12 cellular contexts compared by ENCODE assay signal in the genomic region with DNA sequence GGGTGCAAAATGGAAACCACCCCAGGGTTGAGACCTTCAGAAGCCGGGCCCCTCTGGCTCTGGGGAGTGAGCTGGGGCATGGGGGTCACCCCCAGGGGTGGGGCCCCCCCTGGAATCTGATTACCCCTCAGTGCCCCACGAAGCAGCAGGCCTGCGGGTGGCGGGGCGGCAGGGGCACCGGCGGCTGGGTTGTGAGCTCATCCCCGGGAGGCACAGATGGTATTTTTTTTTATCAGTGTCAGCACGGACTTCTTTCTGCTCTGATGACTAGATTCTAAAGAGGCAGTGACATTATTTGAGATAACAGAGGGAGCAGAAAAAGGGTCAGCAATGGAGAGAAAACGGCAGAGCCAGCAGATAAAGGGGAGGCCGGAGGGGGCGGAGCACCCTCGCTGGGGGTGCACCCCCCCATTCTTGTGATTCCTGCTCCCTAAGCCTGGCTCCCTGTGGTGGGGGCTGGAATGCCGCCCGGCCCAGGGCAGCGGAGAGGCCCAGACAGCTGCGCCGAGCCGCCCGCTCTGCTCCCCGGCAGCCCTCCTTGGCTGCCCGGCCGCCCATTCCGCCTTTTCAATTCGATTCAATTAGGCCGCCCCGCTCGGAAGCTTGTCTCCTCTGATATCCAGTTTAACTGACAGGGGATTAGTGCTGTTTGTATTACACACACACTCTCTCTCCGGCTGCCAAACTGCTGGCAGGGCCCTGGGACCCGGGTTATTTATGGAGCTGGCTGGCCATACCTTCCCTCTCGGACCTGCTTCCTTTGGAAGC. TPM values are rescaled to one million over a fixed set of nuclear protein-coding genes. Genes with fewer than 3 reads are reported as not detected.
A peak's percentile ranks its signal among the peaks of the same experiment; 100 is the strongest.
DNase-seq lines count a peak whose midpoint lies in the region; ATAC-seq and TF ChIP-seq lines count a peak whose summit lies in the region.
"Had no signal": no experiment of that assay in that cellular context is flagged by ENCODE, and none has a peak within 500 bp of the region (broad histone marks: within the 10 kb centered on the region; RNA-seq: fewer than 3 reads in every experiment).

No MANE protein-coding gene starts in this region.

- DNase-seq in DMS 273 treated with DMSO at 0.1 percent for 48 hours (lab: John Stamatoyannopoulos, UW) (peak; percentile 78), Panc1 (ENCODE audit: low read depth, low spot score) (no peak), esophagus muscularis mucosa (ENCODE audit: extremely low spot score) (no peak), neural progenitor cell (ENCODE audit: low spot score) (peak; percentile 98), KG1 (lab: John Stamatoyannopoulos, UW) (no peak), MM.1S (no peak)
- DNase-seq: cortex of kidney, NCI-H1930 had no signal

- H3F3A ChIP-seq in neural progenitor cell (ENCODE audit: low read depth) (peaks cover 56% of the 10 kb centered on the region), MM.1S (ENCODE audit: insufficient read depth, low read length) (no peaks in the 10 kb centered on the region)

- H3K36me3 ChIP-seq in Panc1 (ENCODE audit: control insufficient read depth, insufficient read depth, low read length) (no peaks in the 10 kb centered on the region), esophagus muscularis mucosa (no peaks in the 10 kb centered on the region), neural progenitor cell (no peaks in the 10 kb centered on the region), MM.1S (replicated peaks; ENCODE audit: insufficient read depth, low read length) (no peaks in the 10 kb centered on the region)

- H2AFZ ChIP-seq in neural progenitor cell (replicated peaks), result no peak overlapping the region
- H2AFZ ChIP-seq in MM.1S (ENCODE audit: low read length), result no peak overlapping the region

- H3K27me3 ChIP-seq in Panc1 (ENCODE audit: control insufficient read depth, insufficient read depth, low read length) (no peaks in the 10 kb centered on the region), esophagus muscularis mucosa (peaks cover 0 to 66% (median 3%) of the 10 kb centered on the region in 4 donors), neural progenitor cell (no peaks in the 10 kb centered on the region), MM.1S (replicated peaks; ENCODE audit: insufficient read depth, low read length) (no peaks in the 10 kb centered on the region)

- H3K79me2 ChIP-seq in neural progenitor cell (ENCODE audit: low read depth) (no peaks in the 10 kb centered on the region), MM.1S (ENCODE audit: low read length) (no peaks in the 10 kb centered on the region)

- in situ Hi-C loops in Panc1 (cut with HindIII; ENCODE audit: low pct_unique_long_range_greater_than_20kb, low sequenced_read_pairs), result no loop called here

- H3K27ac ChIP-seq in Panc1 (ENCODE audit: low read length), result no peak overlapping the region
- no peak overlapping the region for H3K27ac ChIP-seq in esophagus muscularis mucosa (replicated peaks in 1 of 4)
- H3K27ac ChIP-seq in neural progenitor cell, result peak overlapping the region; percentile 96
- H3K27ac ChIP-seq in MM.1S (ENCODE audit: low read length), result no peak overlapping the region
- H3K27ac ChIP-seq: skin epidermis had no signal

- WGBS in esophagus muscularis mucosa, result 26% methylated on average over 28 of the region's 31 CpGs

- peaks cover 50% of the 10 kb centered on the region for H3K4me1 Mint-ChIP-seq in neural progenitor cell

- intact Hi-C loops in Panc1 (cut with micrococcal nuclease; ENCODE audit: unreplicated experiment), result no loop called here
- intact Hi-C loops in esophagus muscularis mucosa (cut with DNase I), result no loop called here

- H3K27me3 Mint-ChIP-seq in neural progenitor cell (ENCODE audit: insufficient read depth, low read depth), result peaks cover 29% of the 10 kb centered on the region

- H3K4me2 ChIP-seq in neural progenitor cell, result peak overlapping the region; percentile 79
- no peak overlapping the region for H3K4me2 ChIP-seq in MM.1S (ENCODE audit: low read depth, low read length)

- no peak overlapping the region for H3K4me3 ChIP-seq in Panc1 (ENCODE audit: low read depth in 2 of 2, low read length in 2 of 2)
- H3K4me3 ChIP-seq in esophagus muscularis mucosa, result peak overlapping the region; percentile 3 to 23 (median 20)
- H3K4me3 ChIP-seq in neural progenitor cell, result peak overlapping the region; percentile 29
- no peak overlapping the region for H3K4me3 ChIP-seq in MM.1S (ENCODE audit: low read length)
- H3K4me3 ChIP-seq: skin epidermis had no signal

- no TSS peak for BruUV-seq in Panc1 (replicated peaks; lab: Mats Ljungman, UMichigan)

- H3K4me3 Mint-ChIP-seq in neural progenitor cell, result peak overlapping the region; percentile 78
- H3K4me3 Mint-ChIP-seq: stimulated activated naive CD8-positive, alpha-beta T cell treated with anti-CD3 and anti-CD28 coated beads, Interleukin-15, Interleukin-2, amounts not matched to agents 100 ng/mL and 50 ng/mL, for 24 hours had no signal

- no peaks in the 10 kb centered on the region for H3K9me3 Mint-ChIP-seq in neural progenitor cell
- H3K9me3 Mint-ChIP-seq: stimulated activated naive CD8-positive, alpha-beta T cell treated with anti-CD3 and anti-CD28 coated beads, Interleukin-15, Interleukin-2, amounts not matched to agents 100 ng/mL and 50 ng/mL, for 24 hours had no signal

- TF ChIP-seq POLR2A in esophagus muscularis mucosa (IDR thresholded peaks at IDR 0.05; ENCODE audit: low read depth), result no peak

- H3K27ac Mint-ChIP-seq in neural progenitor cell, result no peak overlapping the region
- H3K27ac Mint-ChIP-seq: stimulated activated naive CD8-positive, alpha-beta T cell treated with anti-CD3 and anti-CD28 coated beads, Interleukin-15, Interleukin-2, amounts not matched to agents 100 ng/mL and 50 ng/mL, for 24 hours had no signal

- POLR2A ChIA-PET in Panc1 (lab: Charles Lee), result interaction anchor here (0.7 kb wide), 1 partner anchor 209 kb away, joined by 9 read pairs; no protein-coding TSS in a partner anchor

- no peaks in the 10 kb centered on the region for H3K9me2 ChIP-seq in MM.1S (replicated peaks; ENCODE audit: insufficient read depth, low read length)

- no peak overlapping the region for H3K9ac ChIP-seq in neural progenitor cell
- H3K9ac ChIP-seq in MM.1S (ENCODE audit: low read length), result no peak overlapping the region

- ATAC-seq in Panc1, result peak; percentile 27; the same call in 1 of the 2 replicates
- ATAC-seq in HG03520 (IDR thresholded peaks at IDR 0.05; ENCODE audit: unreplicated experiment), result no peak
- ATAC-seq in GM19023 (IDR thresholded peaks at IDR 0.05; ENCODE audit: unreplicated experiment), result no peak

- H3K36me3 Mint-ChIP-seq in neural progenitor cell, result no peaks in the 10 kb centered on the region

- TF ChIP-seq CTCF in Panc1 (IDR thresholded peaks at IDR 0.05) (no peak), esophagus muscularis mucosa (IDR thresholded peaks at IDR 0.05) (no peak), neural progenitor cell (IDR thresholded peaks at IDR 0.05) (no peak), MM.1S (IDR thresholded peaks at IDR 0.05; ENCODE audit: low read length) (no peak)

- H4K20me1 ChIP-seq in neural progenitor cell (ENCODE audit: low read depth), result no peaks in the 10 kb centered on the region
- H4K20me1 ChIP-seq in MM.1S (ENCODE audit: insufficient read depth, low read length), result no peaks in the 10 kb centered on the region

- CTCF ChIA-PET in Panc1 (lab: Charles Lee), result interaction anchor here (0.8 kb wide), 1 partner anchor 9 kb away, joined by 3 read pairs; no protein-coding TSS in a partner anchor

- no peak for TF ChIP-seq EP300 in esophagus muscularis mucosa (IDR thresholded peaks at IDR 0.05)

- no peaks in the 10 kb centered on the region for H3K4me1 ChIP-seq in Panc1 (ENCODE audit: control insufficient read depth, insufficient read depth, low read length)
- peaks cover 6 to 13% (median 11%) of the 10 kb centered on the region in 4 donors for H3K4me1 ChIP-seq in esophagus muscularis mucosa
- peaks cover 56% of the 10 kb centered on the region for H3K4me1 ChIP-seq in neural progenitor cell
- no peaks in the 10 kb centered on the region for H3K4me1 ChIP-seq in MM.1S (ENCODE audit: low read length)

- no peaks in the 10 kb centered on the region for H3K9me3 ChIP-seq in Panc1 (ENCODE audit: control insufficient read depth, insufficient read depth, low read depth, low read length)
- H3K9me3 ChIP-seq in esophagus muscularis mucosa, result no peaks in the 10 kb centered on the region
- H3K9me3 ChIP-seq in neural progenitor cell (ENCODE audit: low read depth), result no peaks in the 10 kb centered on the region
- no peaks in the 10 kb centered on the region for H3K9me3 ChIP-seq in MM.1S (replicated peaks; ENCODE audit: insufficient read depth, low read length)

RNA-seq across cellular contexts. Expression of a gene that starts 32.9 kb away (rescaled TPM):
- total RNA-seq in Panc1 (2021; ENCODE audit: unreplicated experiment) (41.6 TPM), esophagus muscularis mucosa (10 to 100 TPM in 3 of 4 donors, 1 to 10 TPM in 1; 6.2 to 18.7 (median 12.2) TPM), neural progenitor cell (ENCODE audit: low replicate concordance) (8.3 and 20.1 TPM in 2 replicates)
- 34.8 TPM for polyA plus RNA-seq in Panc1 (2012; ENCODE audit: insufficient read length)

RNA-seq across cellular contexts. Expression of a gene that starts 33.1 kb away (rescaled TPM):
- total RNA-seq in Panc1 (2021; ENCODE audit: unreplicated experiment) (58.6 TPM), esophagus muscularis mucosa (10 to 100 TPM; 20.0 to 25.3 (median 21.0) TPM), neural progenitor cell (ENCODE audit: low replicate concordance) (24.7 and 34.5 TPM in 2 replicates)
- polyA plus RNA-seq in Panc1 (2012; ENCODE audit: insufficient read length), result 41.3 TPM

Comparison
In these comparisons a context has a peak if more than half of its experiments do, and no peak if none do; other contexts are left out.
1. DNase-seq: peak in DMS 273 treated with DMSO at 0.1 percent for 48 hours (single experiment) and neural progenitor cell (single experiment); none in Panc1 (single experiment), esophagus muscularis mucosa (single experiment), KG1 (single experiment) and MM.1S (single experiment).
2. H3K4me3 ChIP-seq: peak in esophagus muscularis mucosa (4 of 4) and neural progenitor cell (single experiment); none in Panc1 (0 of 2) and MM.1S (single experiment).